1 cellular context compared by ENCODE assay signal in genomic region chr3:47783673-47784072, GRCh38.
A peak's percentile ranks its signal among the peaks of the same experiment; 100 is the strongest.
TF ChIP-seq lines count a peak whose summit lies in the region.

No MANE protein-coding gene starts in this region.

TF ChIP-seq in GM12878, 131 proteins besides CTCF, POLR2A, EP300 and RAD21:
- peak; percentile 69; the same call in 1 of the 2 replicates for TF ChIP-seq ZBTB40 (IDR thresholded peaks at IDR 0.05; ENCODE audit: borderline replicate concordance)
- TF ChIP-seq ZBTB4 (CRISPR knock-in tag; IDR thresholded peaks at IDR 0.05): no peak
